18 cellular contexts compared by ENCODE assay signal in the genomic region with DNA sequence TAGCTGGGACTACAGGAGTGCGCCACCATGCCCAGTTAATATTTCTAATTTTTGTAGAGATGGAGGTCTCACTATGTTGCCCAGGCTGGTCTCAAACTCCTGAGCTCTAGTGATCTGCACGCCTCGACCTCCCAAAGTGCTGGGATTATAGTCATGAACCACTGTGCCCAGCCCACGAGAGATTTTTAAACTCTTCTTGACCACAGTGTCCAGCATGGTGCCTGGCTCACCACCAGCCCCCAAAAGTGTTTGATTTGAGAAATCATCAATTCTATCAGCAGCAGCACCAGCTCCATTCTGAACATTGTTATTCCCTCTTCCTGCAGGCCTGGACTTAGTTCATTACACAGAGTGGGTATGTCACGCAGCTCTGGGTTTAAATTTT. TPM values are rescaled to one million over a fixed set of nuclear protein-coding genes. Genes with fewer than 3 reads are reported as not detected.
DNase-seq lines count a peak whose midpoint lies in the region; ATAC-seq, FAIRE-seq and TF ChIP-seq lines count a peak whose summit lies in the region.
"Had no signal": no experiment of that assay in that cellular context is flagged by ENCODE, and none has a peak within 500 bp of the region (broad histone marks: within the 10 kb centered on the region; RNA-seq: fewer than 3 reads in every experiment).

No MANE protein-coding gene starts in this region.

- peaks cover 59% of the 10 kb centered on the region for H3K4me1 Mint-ChIP-seq in CD14-positive monocyte

- no peak for ATAC-seq in gastrocnemius medialis
- ATAC-seq: stimulated activated naive CD8-positive, alpha-beta T cell treated with anti-CD3 and anti-CD28 coated beads, Interleukin-15, Interleukin-2, amounts not matched to agents 100 U/mL and 50 U/mL, for 24 hours had no signal

- intact Hi-C loops in CD14-positive monocyte (cut with micrococcal nuclease), result loop anchor here (5.0 kb wide), 6 partner anchors 35 to 110 kb away; no protein-coding TSS in a partner anchor
- intact Hi-C loops in gastrocnemius medialis (cut with DNase I; ENCODE audit: low total_unique reads), result loop anchor here (10.0 kb wide), 2 partner anchors 263 to 413 kb away; partner anchors contain the start of gene VSTM2L

- WGBS in hepatocyte (ENCODE audit: low lambda C conversion rate, missing lambda C conversion rate), result 96% methylated on average over 5 of the region's 5 CpGs

- in situ Hi-C loops in gastrocnemius medialis (cut with MboI; ENCODE audit: low sequenced_read_pairs in 4 of 4), result loop anchor here in 3 of 4 donors (5.0 kb wide), 2 partner anchors 100 to 110 kb away; no protein-coding TSS in a partner anchor

- no peak for FAIRE-seq in GM19239 (lab: Jason Lieb, UNC)
- no peak for FAIRE-seq in HTR-8/SVneo (lab: Jason Lieb, UNC)
- FAIRE-seq: GM18507 had no signal

- peak overlapping the region in 1 of 2 donors; percentile 60 for H3K4me3 Mint-ChIP-seq in CD14-positive monocyte

- H3K27ac ChIP-seq in SJCRH30, result peak overlapping the region; percentile 39
- peak overlapping the region; percentile 66 for H3K27ac ChIP-seq in hepatocyte
- H3K27ac ChIP-seq in gastrocnemius medialis, result peak overlapping the region in 3 of 4 donors; percentile 22 to 46 (median 43)
- H3K27ac ChIP-seq: ovary had no signal

- H3K9me3 Mint-ChIP-seq in CD14-positive monocyte, result peaks cover 0 to 4% (median 0%) of the 10 kb centered on the region in 7 donors

- H3K9me2 ChIP-seq in hepatocyte (replicated peaks; ENCODE audit: insufficient read depth), result no peaks in the 10 kb centered on the region

- H3K27me3 ChIP-seq in SJCRH30 (no peaks in the 10 kb centered on the region), hepatocyte (no peaks in the 10 kb centered on the region), gastrocnemius medialis (no peaks in the 10 kb centered on the region)
- H3K27me3 ChIP-seq: ovary had no signal

- TF ChIP-seq CTCF in CD14-positive monocyte (IDR thresholded peaks at IDR 0.05), result no peak
- TF ChIP-seq CTCF in hepatocyte (IDR thresholded peaks at IDR 0.05; ENCODE audit: poor library complexity), result no peak
- no peak for TF ChIP-seq CTCF in gastrocnemius medialis (IDR thresholded peaks at IDR 0.05 in 4 of 5, conservative IDR thresholded peaks at IDR 0.05 in 1 of 5)

- H3K27ac Mint-ChIP-seq in CD14-positive monocyte, result peak overlapping the region; percentile 97 to 100 (median 99)

- no peak for DNase-seq in CD14-positive monocyte (ENCODE audit: low spot score)
- no peak for DNase-seq in SJCRH30
- DNase-seq in hepatocyte (ENCODE audit: low spot score), result no peak
- DNase-seq in gastrocnemius medialis, result no peak
- DNase-seq in kidney glomerular epithelial cell (lab: John Stamatoyannopoulos, UW), result no peak
- DNase-seq in GM19239 (ENCODE audit: insufficient read length, low spot score), result no peak
- no peak for DNase-seq in HTR-8/SVneo (ENCODE audit: insufficient read length, low spot score)
- DNase-seq in cerebellar nuclear complex (lab: John Stamatoyannopoulos, UW), result no peak
- DNase-seq: activated CD4-positive, alpha-beta T cell treated with anti-CD3 and anti-CD28 coated beads for 1 hour; AML-193; KG1; NCI-H1092 treated with DMSO at 0.1 percent for 48 hours; NCI-H2227 treated with DMSO at 0.1 percent for 48 hours; NK-92 treated with Interleukin-12 subunit alpha and Interleukin-12 subunit beta, amount 100 ng/mL, for 24 hours; SIG-M5; stimulated activated naive CD8-positive, alpha-beta T cell treated with anti-CD3 and anti-CD28 coated beads, Interleukin-15, Interleukin-2, amounts not matched to agents 100 U/mL and 50 U/mL, for 24 hours had no signal

- peaks cover 2 to 6% (median 4%) of the 10 kb centered on the region in 3 donors for H3K27me3 Mint-ChIP-seq in CD14-positive monocyte (ENCODE audit: low read depth in 3 of 3)

- H4K20me1 ChIP-seq in hepatocyte (ENCODE audit: insufficient read depth, poor library complexity, severe bottlenecking), result no peaks in the 10 kb centered on the region

- TF ChIP-seq POLR2A in gastrocnemius medialis (IDR thresholded peaks at IDR 0.05), result no peak

- H3K9me3 ChIP-seq in SJCRH30 (replicated peaks), result no peaks in the 10 kb centered on the region
- no peaks in the 10 kb centered on the region for H3K9me3 ChIP-seq in hepatocyte (ENCODE audit: low read depth)
- no peaks in the 10 kb centered on the region for H3K9me3 ChIP-seq in gastrocnemius medialis
- H3K9me3 ChIP-seq: ovary had no signal

- H2AFZ ChIP-seq in hepatocyte, result no peak overlapping the region

- no peak overlapping the region for H3K4me2 ChIP-seq in hepatocyte

- H3K36me3 ChIP-seq in SJCRH30 (no peaks in the 10 kb centered on the region), hepatocyte (replicated peaks; ENCODE audit: insufficient read depth, low read depth) (no peaks in the 10 kb centered on the region), gastrocnemius medialis (no peaks in the 10 kb centered on the region)
- H3K36me3 ChIP-seq: ovary had no signal

- peaks cover 1 to 4% of the 10 kb centered on the region in 2 donors for H3K36me3 Mint-ChIP-seq in CD14-positive monocyte

- H3K4me3 ChIP-seq in SJCRH30 (no peak overlapping the region), hepatocyte (no peak overlapping the region), gastrocnemius medialis (no peak overlapping the region)
- H3K4me3 ChIP-seq: ovary had no signal

- H3K79me2 ChIP-seq in hepatocyte, result peaks cover 13% of the 10 kb centered on the region

- peaks cover 41% of the 10 kb centered on the region for H3K4me1 ChIP-seq in SJCRH30
- peaks cover 68% of the 10 kb centered on the region for H3K4me1 ChIP-seq in hepatocyte (ENCODE audit: insufficient read depth)
- peaks cover 11 to 20% of the 10 kb centered on the region in 2 donors for H3K4me1 ChIP-seq in gastrocnemius medialis

RNA-seq across cellular contexts. Expression of gene TGM2, which starts 2.4 kb away (rescaled TPM):
- 1 to 10 TPM in 1 of 2 donors, under 1 TPM in 1; 0.47 to 1.6 TPM for polyA plus RNA-seq in CD14-positive monocyte
- total RNA-seq in SJCRH30 (2014; rRNA removed; shearing (Covaris generic)), result 0.10 and 0.13 TPM in 2 replicates
- total RNA-seq in hepatocyte, result 120 and 133 TPM in 2 replicates
- 85.8 and 88.5 TPM in 2 replicates for polyA plus RNA-seq in hepatocyte
- total RNA-seq in gastrocnemius medialis, result 100 to 1,000 TPM in 1 of 4 donors, 10 to 100 TPM in 3; 12.8 to 152 (median 58.4) TPM

Comparison
In these comparisons a context has a peak if more than half of its experiments do, and no peak if none do; other contexts are left out.
1. RNA of gene TGM2, which starts 2.4 kb away (total RNA-seq): 120 to 133 TPM in hepatocyte and 12.8 to 152 TPM in gastrocnemius medialis; 0.10 to 0.13 TPM in SJCRH30; every median in the first group is over 10 times any median in the second.
2. Peak in every context shown above with its lines, with median percentiles within 50 percentile points of each other: H3K27ac ChIP-seq.